In genomic region chr7:127651556-127652332, GRCh38 we compare ENCODE assay signal across 1 cellular context.
TF ChIP-seq lines count a peak whose summit lies in the region.

Gene SND1, plus strand, starts transcription at chr7:127652194. Its CDS starts 180 bp downstream, at chr7:127652374.

TF ChIP-seq in GM12878, 131 proteins besides CTCF, POLR2A, EP300 and RAD21 (continued from another document and continues in another):
- no peak; the same call in 1 of the 2 replicates for TF ChIP-seq MTA2 (IDR thresholded peaks at IDR 0.05; ENCODE audit: low read depth)
- no peak for TF ChIP-seq BMI1 (IDR thresholded peaks at IDR 0.05; ENCODE audit: borderline replicate concordance)
- no peak for TF ChIP-seq PAX5 (IDR thresholded peaks at IDR 0.05; ENCODE audit: borderline replicate concordance, low read depth, low read length)
- no peak for TF ChIP-seq FOXM1 (IDR thresholded peaks at IDR 0.05; ENCODE audit: low read depth, low read length)
- TF ChIP-seq MEF2A (IDR thresholded peaks at IDR 0.05; ENCODE audit: insufficient read depth, low read depth, low read length): no peak
- TF ChIP-seq TARDBP (IDR thresholded peaks at IDR 0.05; ENCODE audit: borderline replicate concordance): 0 out of 2 replicates have a peak, but pooled peaks have one; percentile 53
- TF ChIP-seq RCOR1 (conservative IDR thresholded peaks at IDR 0.05; ENCODE audit: low read depth, low read length): no peak
- TF ChIP-seq SREBF2 (IDR thresholded peaks at IDR 0.05; ENCODE audit: low read length): no peak
- TF ChIP-seq POU2F2 (IDR thresholded peaks at IDR 0.05; ENCODE audit: borderline replicate concordance, low read depth, low read length): peak; percentile 48; the same call in 2 of the 3 replicates
- peak; percentile 88 for TF ChIP-seq NR2F1 (conservative IDR thresholded peaks at IDR 0.05)
- peak; percentile 90 for TF ChIP-seq GABPA (IDR thresholded peaks at IDR 0.05; ENCODE audit: low read depth)
- peak; percentile 63; the same call in 1 of the 2 replicates for TF ChIP-seq ZNF207 (IDR thresholded peaks at IDR 0.05; ENCODE audit: borderline replicate concordance)
- no peak for TF ChIP-seq RAD51 (IDR thresholded peaks at IDR 0.05)
- no peak for TF ChIP-seq SUZ12 (IDR thresholded peaks at IDR 0.05; ENCODE audit: unreplicated experiment)
- TF ChIP-seq IKZF2 (IDR thresholded peaks at IDR 0.05): peak; percentile 57 to 65; a peak in 3 of 4 replicates
- no peak for TF ChIP-seq ATF3 (IDR thresholded peaks at IDR 0.05; ENCODE audit: borderline replicate concordance, extremely low read depth, low read depth, low read length)
- TF ChIP-seq ZBTB40 (IDR thresholded peaks at IDR 0.05; ENCODE audit: borderline replicate concordance): peak; percentile 83; the same call in 1 of the 2 replicates
- TF ChIP-seq NFXL1 (IDR thresholded peaks at IDR 0.05; ENCODE audit: borderline replicate concordance): no peak
- no peak for TF ChIP-seq JUNB (IDR thresholded peaks at IDR 0.05)
- no peak for TF ChIP-seq TCF12 (IDR thresholded peaks at IDR 0.05; ENCODE audit: low read depth, low read length)
- TF ChIP-seq YY1 (IDR thresholded peaks at IDR 0.05; ENCODE audit: low read depth, low read length): peak; percentile 50; the same call in 1 of the 2 replicates
- TF ChIP-seq E2F8 (IDR thresholded peaks at IDR 0.05; ENCODE audit: low read depth, partially characterized antibody): no peak
- peak; percentile 79; the same call in 1 of the 2 replicates for TF ChIP-seq SIN3A (IDR thresholded peaks at IDR 0.05; ENCODE audit: low read depth, low read length)
- no peak for TF ChIP-seq DPF2 (IDR thresholded peaks at IDR 0.05)
- TF ChIP-seq CBX3 (IDR thresholded peaks at IDR 0.05; ENCODE audit: borderline replicate concordance, low read depth): no peak
- TF ChIP-seq FOS (IDR thresholded peaks at IDR 0.05; ENCODE audit: borderline replicate concordance, extremely low read depth, insufficient read length): peak; percentile 41
- TF ChIP-seq MLLT1 (IDR thresholded peaks at IDR 0.05): no peak
- TF ChIP-seq ELK1 (IDR thresholded peaks at IDR 0.05; ENCODE audit: low read depth, low read length): peak; percentile 99
- TF ChIP-seq IRF4 (IDR thresholded peaks at IDR 0.05; ENCODE audit: low read depth, low read length): no peak
- no peak for TF ChIP-seq PRDM15 (CRISPR knock-in tag; IDR thresholded peaks at IDR 0.05)
- TF ChIP-seq MAX (IDR thresholded peaks at IDR 0.05; ENCODE audit: low read depth, low read length): peak; percentile 80; the same call in 1 of the 2 replicates
- peak; percentile 61 for TF ChIP-seq POLR2AphosphoS2 (IDR thresholded peaks at IDR 0.05; ENCODE audit: low read depth, low read length)
- no peak for TF ChIP-seq CEBPZ (IDR thresholded peaks at IDR 0.05; ENCODE audit: low read depth, low read length)
- TF ChIP-seq CHD1 (IDR thresholded peaks at IDR 0.05; ENCODE audit: low read depth, low read length): 0 out of 2 replicates have a peak, but pooled peaks have one; percentile 30
- TF ChIP-seq GATAD2B (conservative IDR thresholded peaks at IDR 0.05; ENCODE audit: low read depth): peak; percentile 66; the same call in 1 of the 2 replicates
- TF ChIP-seq MTA3 (IDR thresholded peaks at IDR 0.05; ENCODE audit: borderline replicate concordance, low read length): no peak
- TF ChIP-seq TCF7 (IDR thresholded peaks at IDR 0.05; ENCODE audit: borderline replicate concordance): no peak
- peak; percentile 48 for TF ChIP-seq SIX5 (IDR thresholded peaks at IDR 0.05; ENCODE audit: low read depth, low read length, severe bottlenecking)
- TF ChIP-seq BCL3 (IDR thresholded peaks at IDR 0.05; ENCODE audit: borderline replicate concordance, insufficient read depth, low read depth, low read length, poor library complexity, severe bottlenecking): no peak
- TF ChIP-seq NR2C2 (IDR thresholded peaks at IDR 0.05; ENCODE audit: borderline replicate concordance, control insufficient read depth, insufficient read length, low read depth): no peak
- TF ChIP-seq PAX8 (IDR thresholded peaks at IDR 0.05): no peak
- peak; percentile 93 for TF ChIP-seq HDGF (IDR thresholded peaks at IDR 0.05)
- no peak for TF ChIP-seq MYC (IDR thresholded peaks at IDR 0.05; ENCODE audit: insufficient read depth, insufficient read length, insufficient replicate concordance, low read length, severe bottlenecking)
- no peak for TF ChIP-seq SPI1 (IDR thresholded peaks at IDR 0.05; ENCODE audit: borderline replicate concordance, insufficient read depth, low read depth, low read length)
- TF ChIP-seq CREM (IDR thresholded peaks at IDR 0.05; ENCODE audit: low read depth): peak; percentile 78
- 0 out of 2 replicates have a peak, but pooled peaks have one; percentile 19 for TF ChIP-seq JUND (IDR thresholded peaks at IDR 0.05; ENCODE audit: low read depth, low read length)
